ENCODE assay signal across 9 cellular contexts in the genomic region with DNA sequence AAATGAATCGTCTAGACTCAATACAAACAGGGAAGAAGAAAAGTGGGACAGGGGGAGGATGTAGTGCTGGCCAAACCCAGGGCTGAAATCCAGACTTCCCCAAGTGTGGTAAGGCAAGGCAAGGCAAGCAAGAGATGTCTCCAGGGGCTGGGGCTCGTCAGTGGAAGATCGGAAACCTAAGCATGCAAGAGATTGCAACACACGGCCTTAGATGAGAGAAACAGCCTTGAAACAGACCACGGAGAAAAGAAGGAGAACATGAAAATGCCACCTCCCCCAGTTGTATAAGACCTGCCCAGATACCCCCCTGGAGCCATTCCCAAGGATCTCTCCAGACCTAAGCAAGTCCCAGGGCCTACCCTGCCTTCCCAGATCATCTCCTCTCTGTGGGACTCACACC. TPM values are rescaled to one million over a fixed set of nuclear protein-coding genes. Genes with fewer than 3 reads are reported as not detected.
DNase-seq lines count a peak whose midpoint lies in the region; ATAC-seq and TF ChIP-seq lines count a peak whose summit lies in the region.
"Had no signal": no experiment of that assay in that cellular context is flagged by ENCODE, and none has a peak within 500 bp of the region (broad histone marks: within the 10 kb centered on the region; RNA-seq: fewer than 3 reads in every experiment).

No MANE protein-coding gene starts in this region.

- peak overlapping the region; percentile 58 to 72 (median 69) for H3K27ac ChIP-seq in esophagus muscularis mucosa (replicated peaks in 1 of 4)
- peak overlapping the region; percentile 2 for H3K27ac ChIP-seq in muscle layer of duodenum (ENCODE audit: low read length)
- H3K27ac ChIP-seq in aorta (ENCODE audit: low read depth in 1 of 2, low read length in 2 of 2), result no peak overlapping the region

- DNase-seq in NOMO-1 (lab: John Stamatoyannopoulos, UW; ENCODE audit: unreplicated experiment in 2 of 2) (peak; percentile 79 to 91), esophagus muscularis mucosa (ENCODE audit: extremely low spot score) (no peak), aorta (peak in 1 of 2 donors; percentile 74), NCI-H1694 (lab: John Stamatoyannopoulos, UW) (no peak), GM20000 (ENCODE audit: low spot score) (no peak)
- DNase-seq: activated CD8-positive, alpha-beta memory T cell treated with anti-CD3 and anti-CD28 coated beads for 24 hours; T-helper 9 cell had no signal

- H3K27me3 ChIP-seq in esophagus muscularis mucosa (no peaks in the 10 kb centered on the region), muscle layer of duodenum (ENCODE audit: low read depth, low read length) (no peaks in the 10 kb centered on the region), aorta (ENCODE audit: control insufficient read depth in 1 of 2, insufficient read depth in 2 of 2, low read length in 1 of 2) (no peaks in the 10 kb centered on the region)

- TF ChIP-seq CTCF in esophagus muscularis mucosa (IDR thresholded peaks at IDR 0.05) (no peak), GM20000 (IDR thresholded peaks at IDR 0.05; ENCODE audit: extremely low read depth, missing control alignments) (no peak)

- no peak for TF ChIP-seq POLR2A in esophagus muscularis mucosa (IDR thresholded peaks at IDR 0.05; ENCODE audit: low read depth)

- no peak for TF ChIP-seq EP300 in esophagus muscularis mucosa (IDR thresholded peaks at IDR 0.05)

- H3K4me1 ChIP-seq in esophagus muscularis mucosa, result peaks cover 0 to 13% (median 2%) of the 10 kb centered on the region in 4 donors
- no peaks in the 10 kb centered on the region for H3K4me1 ChIP-seq in muscle layer of duodenum (ENCODE audit: control insufficient read depth in 1 of 2, insufficient read depth in 2 of 2, low read length in 2 of 2)
- H3K4me1 ChIP-seq in aorta (ENCODE audit: control insufficient read depth in 1 of 2, insufficient read depth in 2 of 2, low read length in 2 of 2), result no peaks in the 10 kb centered on the region

- peak; percentile 73 for ATAC-seq in aorta (ENCODE audit: low FRiP score)
- ATAC-seq in HG03135 (IDR thresholded peaks at IDR 0.05; ENCODE audit: unreplicated experiment), result no peak

- 48% methylated on average over 5 of the region's 5 CpGs for WGBS in esophagus muscularis mucosa
- whole genome bisulfite sequencing in aorta, 2 donors, result 58 to 68% methylated on average over 5 of the region's 5 CpGs

- H3K4me3 ChIP-seq in esophagus muscularis mucosa (no peak overlapping the region), muscle layer of duodenum (ENCODE audit: low read depth in 1 of 2, low read length in 2 of 2) (no peak overlapping the region), aorta (ENCODE audit: low read length in 2 of 2) (no peak overlapping the region)

- intact Hi-C loops in esophagus muscularis mucosa (cut with DNase I) (no loop called here), aorta (cut with DNase I) (no loop called here)

- peaks cover 0 to 16% (median 11%) of the 10 kb centered on the region in 4 donors for H3K36me3 ChIP-seq in esophagus muscularis mucosa
- H3K36me3 ChIP-seq in muscle layer of duodenum (ENCODE audit: control insufficient read depth in 1 of 2, insufficient read depth in 2 of 2, low read length in 2 of 2), result peaks cover 5 to 6% of the 10 kb centered on the region in 2 donors
- peaks cover 0 to 3% of the 10 kb centered on the region in 2 donors for H3K36me3 ChIP-seq in aorta (ENCODE audit: control insufficient read depth in 1 of 2, insufficient read depth in 2 of 2, low read length in 1 of 2)

- H3K9me3 ChIP-seq in esophagus muscularis mucosa, result no peaks in the 10 kb centered on the region
- H3K9me3 ChIP-seq in muscle layer of duodenum (ENCODE audit: control insufficient read depth in 1 of 2, low read length in 2 of 2), result no peaks in the 10 kb centered on the region
- H3K9me3 ChIP-seq in aorta (ENCODE audit: control insufficient read depth, low read length), result no peaks in the 10 kb centered on the region

RNA-seq across cellular contexts. Expression of gene VEGFA, which starts 20.0 kb away (rescaled TPM):
- 10 to 100 TPM; 39.2 to 58.5 (median 45.0) TPM for total RNA-seq in esophagus muscularis mucosa
- 100 to 1,000 TPM; 107 to 247 TPM for total RNA-seq in aorta
- polyA plus RNA-seq in aorta, result 1 to 10 TPM; 7.6 to 8.0 TPM

Comparison
In these comparisons a context has a peak if more than half of its experiments do, and no peak if none do; other contexts are left out.
1. DNase-seq: peak in NOMO-1 (2 of 2); none in esophagus muscularis mucosa (single experiment), NCI-H1694 (single experiment) and GM20000 (single experiment).
2. H3K27ac ChIP-seq: peak in esophagus muscularis mucosa (4 of 4) and muscle layer of duodenum (single experiment); none in aorta (0 of 2).